In genomic region chr16:23694707-23695373, GRCh38 we compare ENCODE assay signal across 1 cellular context.
TF ChIP-seq lines count a peak whose summit lies in the region.

No MANE protein-coding gene starts in this region.

TF ChIP-seq in HepG2, 621 proteins besides CTCF, POLR2A, EP300 and RAD21 (continues in another document):
- TF ChIP-seq ZNF781 (CRISPR knock-in tag; IDR thresholded peaks at IDR 0.05; ENCODE audit: borderline replicate concordance, not compliant biosample characterization) (no peak), AKAP8 (CRISPR knock-in tag; IDR thresholded peaks at IDR 0.05) (peak; percentile 75; the same call in 1 of the 2 replicates), IKZF4 (CRISPR knock-in tag; IDR thresholded peaks at IDR 0.05; ENCODE audit: borderline replicate concordance, low read depth, not compliant biosample characterization) (no peak), KDM5B (CRISPR knock-in tag; IDR thresholded peaks at IDR 0.05; ENCODE audit: borderline replicate concordance) (peak; percentile 92), SALL1 (CRISPR knock-in tag; IDR thresholded peaks at IDR 0.05) (peak; percentile 79), STAT6 (CRISPR knock-in tag; IDR thresholded peaks at IDR 0.05; ENCODE audit: borderline replicate concordance) (no peak; the same call in 1 of the 2 replicates), PLRG1 (conservative IDR thresholded peaks at IDR 0.05) (no peak), ZNF558 (CRISPR knock-in tag; IDR thresholded peaks at IDR 0.05; ENCODE audit: borderline replicate concordance) (no peak), ARID3A (IDR thresholded peaks at IDR 0.05; ENCODE audit: low read depth, low read length) (no peak), HIC2 (CRISPR knock-in tag; IDR thresholded peaks at IDR 0.05; ENCODE audit: low read depth) (no peak), HMGXB3 (CRISPR knock-in tag; IDR thresholded peaks at IDR 0.05; ENCODE audit: borderline replicate concordance) (no peak), KLF15 (CRISPR knock-in tag; IDR thresholded peaks at IDR 0.05; ENCODE audit: borderline replicate concordance) (no peak), CAMTA2 (CRISPR knock-in tag; IDR thresholded peaks at IDR 0.05; ENCODE audit: borderline replicate concordance) (0 out of 2 replicates have a peak, but pooled peaks have one; percentile 41), GLMP (CRISPR knock-in tag; IDR thresholded peaks at IDR 0.05; ENCODE audit: borderline replicate concordance) (no peak), SPEN (CRISPR knock-in tag; IDR thresholded peaks at IDR 0.05; ENCODE audit: low read depth) (peak; percentile 79), ZNF639 (CRISPR knock-in tag; conservative IDR thresholded peaks at IDR 0.05) (no peak), ZMYM2 (CRISPR knock-in tag; IDR thresholded peaks at IDR 0.05) (no peak), ZBTB42 (CRISPR knock-in tag; IDR thresholded peaks at IDR 0.05) (no peak), POLR2AphosphoS5 (IDR thresholded peaks at IDR 0.05; ENCODE audit: low read depth, low read length) (no peak), RBM39 (IDR thresholded peaks at IDR 0.05; ENCODE audit: low read depth, low read length, poor library complexity, severe bottlenecking) (no peak), NPAS2 (CRISPR knock-in tag; IDR thresholded peaks at IDR 0.05; ENCODE audit: borderline replicate concordance) (no peak), MTA3 (CRISPR knock-in tag; IDR thresholded peaks at IDR 0.05) (no peak), ISX (CRISPR knock-in tag; conservative IDR thresholded peaks at IDR 0.05) (no peak), IRF2 (CRISPR knock-in tag; IDR thresholded peaks at IDR 0.05) (peak; percentile 9; the same call in 1 of the 2 replicates), ZNF687 (CRISPR knock-in tag; IDR thresholded peaks at IDR 0.05) (peak; percentile 92), ZNF703 (CRISPR knock-in tag; IDR thresholded peaks at IDR 0.05; ENCODE audit: borderline replicate concordance) (no peak), ZNF138 (CRISPR knock-in tag; IDR thresholded peaks at IDR 0.05; ENCODE audit: low read depth) (no peak), ZBTB46 (CRISPR knock-in tag; IDR thresholded peaks at IDR 0.05; ENCODE audit: borderline replicate concordance) (no peak), ZSCAN21 (CRISPR knock-in tag; IDR thresholded peaks at IDR 0.05; ENCODE audit: borderline replicate concordance) (peak; percentile 71; the same call in 1 of the 2 replicates), ZBTB21 (CRISPR knock-in tag; IDR thresholded peaks at IDR 0.05) (no peak), ZIK1 (CRISPR knock-in tag; IDR thresholded peaks at IDR 0.05; ENCODE audit: borderline replicate concordance, low read depth) (no peak), ZNF547 (CRISPR knock-in tag; IDR thresholded peaks at IDR 0.05) (0 out of 2 replicates have a peak, but pooled peaks have one; percentile 21), HINFP (CRISPR knock-in tag; IDR thresholded peaks at IDR 0.05; ENCODE audit: low read depth) (no peak), ZNF614 (CRISPR knock-in tag; IDR thresholded peaks at IDR 0.05; ENCODE audit: borderline replicate concordance) (0 out of 2 replicates have a peak, but pooled peaks have one; percentile 44), HES4 (CRISPR knock-in tag; IDR thresholded peaks at IDR 0.05; ENCODE audit: borderline replicate concordance) (no peak; the same call in 1 of the 2 replicates), ZNF784 (CRISPR knock-in tag; IDR thresholded peaks at IDR 0.05; ENCODE audit: borderline replicate concordance) (0 out of 2 replicates have a peak, but pooled peaks have one; percentile 20)
